ENCODE assay signal across 25 cellular contexts in the genomic region with DNA sequence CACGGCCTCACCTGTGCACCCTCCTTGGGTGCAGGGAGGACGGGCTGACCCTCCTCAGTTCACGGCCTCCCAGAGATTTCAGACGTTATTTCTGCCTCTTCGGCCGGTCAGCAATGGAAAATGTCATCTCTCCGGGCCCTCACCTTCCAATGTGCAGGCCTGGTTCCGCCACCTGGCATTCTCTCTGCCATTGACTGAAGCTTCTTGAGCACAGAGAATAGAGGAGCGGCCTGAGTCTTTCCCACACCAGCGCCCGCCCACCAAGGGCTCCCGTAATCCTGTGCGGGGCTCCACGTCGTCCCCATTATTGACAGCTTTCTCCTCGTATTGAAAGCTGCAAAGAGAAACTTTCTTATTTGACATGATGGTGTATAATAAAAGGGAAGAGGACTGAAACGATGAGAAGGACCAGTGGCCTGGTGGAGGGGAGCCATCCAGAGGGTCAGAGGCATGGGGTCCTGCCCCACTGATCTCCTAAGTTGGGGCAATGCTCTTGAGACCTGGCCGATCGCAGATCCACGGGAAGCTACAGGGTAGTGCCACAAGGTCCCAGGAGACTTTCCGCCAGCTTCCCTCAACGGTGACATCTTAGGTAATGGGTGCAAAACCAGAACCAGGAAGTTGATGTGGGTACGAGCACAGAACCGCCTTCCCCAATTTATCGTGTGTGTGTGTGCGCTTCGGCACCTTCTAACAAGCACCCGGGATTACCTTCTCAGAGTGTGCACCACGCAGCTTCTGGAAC. TPM values are rescaled to one million over a fixed set of nuclear protein-coding genes. Genes with fewer than 3 reads are reported as not detected.
DNase-seq lines count a peak whose midpoint lies in the region; ATAC-seq and TF ChIP-seq lines count a peak whose summit lies in the region.
"Had no signal": no experiment of that assay in that cellular context is flagged by ENCODE, and none has a peak within 500 bp of the region (broad histone marks: within the 10 kb centered on the region; RNA-seq: fewer than 3 reads in every experiment).

No MANE protein-coding gene starts in this region.

- peak overlapping the region; percentile 31; the same call in 1 of the 2 replicates for H3K9ac ChIP-seq in OCI-LY1 (ENCODE audit: low read length)
- H3K9ac ChIP-seq: neural progenitor cell had no signal

- POLR2A ChIA-PET in MCF 10A (lab: Yijun Ruan, JAX), result no interaction called here

- TF ChIP-seq CTCF in OCI-LY1 (IDR thresholded peaks at IDR 0.05; ENCODE audit: low read length), result no peak
- no peak for TF ChIP-seq CTCF in neutrophil (IDR thresholded peaks at IDR 0.05)
- TF ChIP-seq CTCF in upper lobe of right lung (IDR thresholded peaks at IDR 0.05), result no peak
- TF ChIP-seq CTCF in MCF 10A (IDR thresholded peaks at IDR 0.05; ENCODE audit: unreplicated experiment), result no peak

- peak overlapping the region; percentile 58 for H3K4me2 ChIP-seq in OCI-LY1 (ENCODE audit: low read length)
- H3K4me2 ChIP-seq: neural progenitor cell, smooth muscle cell had no signal

- H3K36me3 ChIP-seq in OCI-LY1 (ENCODE audit: insufficient read depth, low read length) (no peaks in the 10 kb centered on the region), neutrophil (peaks cover 49% of the 10 kb centered on the region), upper lobe of right lung (no peaks in the 10 kb centered on the region)
- H3K36me3 ChIP-seq: neural progenitor cell, prostate gland had no signal

- intact Hi-C loops in left cardiac atrium (cut with DNase I), result no loop called here
- intact Hi-C loops in upper lobe of right lung (cut with DNase I), result no loop called here
- intact Hi-C loops in MCF 10A (cut with micrococcal nuclease), result no loop called here

- H3K36me3 Mint-ChIP-seq in MCF 10A (ENCODE audit: insufficient read depth, unreplicated experiment), result no peaks in the 10 kb centered on the region
- H3K36me3 Mint-ChIP-seq: CD8-positive, alpha-beta T cell; neural progenitor cell had no signal

- H3K4me1 Mint-ChIP-seq in MCF 10A (ENCODE audit: insufficient read depth, unreplicated experiment), result no peaks in the 10 kb centered on the region
- H3K4me1 Mint-ChIP-seq: central memory CD8-positive, alpha-beta T cell; neural progenitor cell had no signal

- DNase-seq in left cardiac atrium, result peak; percentile 16
- peak; percentile 21 for DNase-seq in upper lobe of right lung
- DNase-seq in activated CD8-positive, alpha-beta memory T cell treated with anti-CD3 and anti-CD28 coated beads, Interleukin-2, amount 50 U/mL, for 4 hours, result no peak
- no peak for DNase-seq in MCF 10A (ENCODE audit: unreplicated experiment)
- DNase-seq in T-helper 9 cell, result no peak
- DNase-seq: activated CD4-positive, alpha-beta T cell treated with anti-CD3 and anti-CD28 coated beads for 4 hours; activated gamma-delta T cell treated with Interleukin-2 at 50 U/mL for 16 hours; CD8-positive, alpha-beta T cell; dermis blood vessel endothelial cell; KG1; MM.1S; NCI-H1417 treated with DMSO at 0.1 percent for 48 hours; NCI-H2081; NCI-H446; NCI-H774; stimulated activated CD4-positive, alpha-beta T cell treated with anti-CD3 and anti-CD28 coated beads, Interleukin-2, amount 100 ng/mL, for 24 hours had no signal

- H3K9me2 ChIP-seq in OCI-LY1 (ENCODE audit: low read depth, low read length), result no peaks in the 10 kb centered on the region

- no peaks in the 10 kb centered on the region for H3K9me3 ChIP-seq in OCI-LY1 (ENCODE audit: low read length)
- H3K9me3 ChIP-seq in neutrophil, result no peaks in the 10 kb centered on the region
- no peaks in the 10 kb centered on the region for H3K9me3 ChIP-seq in upper lobe of right lung
- H3K9me3 ChIP-seq: prostate gland had no signal

- CTCF ChIA-PET in MCF 10A (lab: Yijun Ruan, JAX), result interaction anchor here (1.1 kb wide), 1 partner anchor 14 kb away, joined by 3 read pairs; no protein-coding TSS in a partner anchor

- H3K27me3 Mint-ChIP-seq in MCF 10A (ENCODE audit: insufficient read depth, unreplicated experiment), result no peaks in the 10 kb centered on the region
- H3K27me3 Mint-ChIP-seq: central memory CD8-positive, alpha-beta T cell had no signal

- ATAC-seq in left cardiac atrium (no peak), upper lobe of right lung (no peak)
- ATAC-seq: CD8-positive, alpha-beta T cell had no signal

- H3K4me3 ChIP-seq in OCI-LY1 (ENCODE audit: low read depth, low read length, poor library complexity, severe bottlenecking) (peak overlapping the region; percentile 16), neutrophil (ENCODE audit: low read depth in 1 of 2, low read length in 1 of 2) (no peak overlapping the region), upper lobe of right lung (no peak overlapping the region)
- H3K4me3 ChIP-seq: lung, neural progenitor cell, prostate gland, SK-N-MC, smooth muscle cell had no signal

- H3K27ac ChIP-seq in OCI-LY1 (ENCODE audit: low read depth, low read length, poor library complexity, severe bottlenecking), result peak overlapping the region; percentile 60
- peak overlapping the region; percentile 82 for H3K27ac ChIP-seq in neutrophil
- H3K27ac ChIP-seq in upper lobe of right lung, result no peak overlapping the region
- H3K27ac ChIP-seq: neural progenitor cell, prostate gland, SK-N-MC had no signal

- H4K20me1 ChIP-seq in OCI-LY1 (ENCODE audit: insufficient read depth, low read length), result no peaks in the 10 kb centered on the region

- no peak overlapping the region; the same call in 1 of the 2 replicates for H2AFZ ChIP-seq in OCI-LY1 (ENCODE audit: low read length)
- H2AFZ ChIP-seq: neural progenitor cell had no signal

- H3K27ac Mint-ChIP-seq in MCF 10A (ENCODE audit: low read depth, unreplicated experiment), result no peak overlapping the region
- H3K27ac Mint-ChIP-seq: CD8-positive, alpha-beta T cell; neural progenitor cell; T-helper 1 cell treated with Interleukin-12 subunit alpha and Interleukin-12 subunit beta and Interleukin-4 antibody, amounts not matched to agents 30 μg/mL and 1 μg/mL, for 36 hours had no signal

- H3K27me3 ChIP-seq in OCI-LY1 (ENCODE audit: insufficient read depth, low read length), result no peaks in the 10 kb centered on the region
- no peaks in the 10 kb centered on the region for H3K27me3 ChIP-seq in neutrophil
- H3K27me3 ChIP-seq in upper lobe of right lung, result no peaks in the 10 kb centered on the region
- H3K27me3 ChIP-seq: neural progenitor cell had no signal

- H3K79me2 ChIP-seq in OCI-LY1 (ENCODE audit: insufficient read depth, low read length), result no peaks in the 10 kb centered on the region

- H3K9me3 Mint-ChIP-seq in MCF 10A (ENCODE audit: unreplicated experiment), result peaks cover 8% of the 10 kb centered on the region
- H3K9me3 Mint-ChIP-seq: CD8-positive, alpha-beta T cell had no signal

- no TSS peak for BruUV-seq in MCF 10A (replicated peaks; lab: Mats Ljungman, UMichigan)

- peaks cover 22% of the 10 kb centered on the region for H3K4me1 ChIP-seq in OCI-LY1 (ENCODE audit: insufficient read depth, low read length, severe bottlenecking)
- peaks cover 31 to 55% of the 10 kb centered on the region in 2 experiments for H3K4me1 ChIP-seq in neutrophil (ENCODE audit: control insufficient read depth in 1 of 2, insufficient read depth in 1 of 2, low read depth in 1 of 2, low read length in 1 of 2)
- no peaks in the 10 kb centered on the region for H3K4me1 ChIP-seq in upper lobe of right lung
- H3K4me1 ChIP-seq: neural progenitor cell, prostate gland had no signal

- H3K4me3 Mint-ChIP-seq in MCF 10A (ENCODE audit: unreplicated experiment), result no peak overlapping the region
- H3K4me3 Mint-ChIP-seq: CD8-positive, alpha-beta T cell; central memory CD8-positive, alpha-beta T cell; neural progenitor cell; T-helper 1 cell treated with Interleukin-12 subunit alpha and Interleukin-12 subunit beta and Interleukin-4 antibody, amounts not matched to agents 30 μg/mL and 1 μg/mL, for 36 hours had no signal

- H3F3A ChIP-seq in OCI-LY1 (ENCODE audit: insufficient read depth, low read length), result no peaks in the 10 kb centered on the region

RNA-seq across cellular contexts. Expression of gene HTRA3, which starts 20.6 kb away (rescaled TPM):
- total RNA-seq in left cardiac atrium (10 to 100 TPM; 48.5 to 78.2 TPM), upper lobe of right lung (25.0 TPM), MCF 10A (2022) (not detected in 2 replicates)
- total RNA-seq: CD8-positive, alpha-beta T cell had no signal

Comparison
In these comparisons a context has a peak if more than half of its experiments do, and no peak if none do; other contexts are left out.
1. DNase-seq: peak in left cardiac atrium (single experiment) and upper lobe of right lung (single experiment); none in activated CD8-positive, alpha-beta memory T cell treated with anti-CD3 and anti-CD28 coated beads, Interleukin-2, amount 50 U/mL, for 4 hours (single experiment), MCF 10A (single experiment) and T-helper 9 cell (single experiment).
2. RNA of gene HTRA3, which starts 20.6 kb away (total RNA-seq): 48.5 to 78.2 TPM in left cardiac atrium and 25.0 TPM in upper lobe of right lung (single experiment); not detected in MCF 10A; every median in the first group is over 10 times any median in the second.